In genomic region chr2:131193401-131193800, GRCh38 we compare ENCODE assay signal across 6 cellular contexts. TPM values are rescaled to one million over a fixed set of nuclear protein-coding genes. Genes with fewer than 3 reads are reported as not detected.
"Had no signal": no experiment of that assay in that cellular context is flagged by ENCODE, and none has a peak within 500 bp of the region (broad histone marks: within the 10 kb centered on the region; RNA-seq: fewer than 3 reads in every experiment).

No MANE protein-coding gene starts in this region.

RNA-seq across cellular contexts. Expression of gene POTEE, which starts 15.9 kb away (rescaled TPM):
- total RNA-seq: liver, mononuclear cell, renal cortical epithelial cell, skeletal muscle tissue, temporal lobe, tibial nerve had no signal
